In the genomic region with DNA sequence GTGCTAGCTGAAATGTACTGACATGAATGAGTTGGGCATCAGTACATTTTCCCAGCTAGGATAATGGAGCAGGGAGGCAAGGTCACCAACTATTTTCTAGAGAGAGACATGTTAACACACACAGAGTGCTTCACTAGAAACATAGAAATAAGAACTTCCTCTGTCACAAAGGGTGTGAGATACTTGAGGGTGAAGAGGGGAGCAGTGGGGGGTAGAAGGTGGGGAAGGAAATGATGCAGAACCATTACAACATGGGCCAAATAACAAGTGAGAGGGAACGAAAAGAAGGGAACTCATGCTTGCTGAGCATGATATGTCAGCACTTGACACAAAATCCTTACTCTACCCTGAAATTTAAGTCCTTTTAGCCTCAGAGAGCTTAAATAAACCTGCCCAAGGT, we compare ENCODE assay signal across 13 cellular contexts.
DNase-seq lines count a peak whose midpoint lies in the region; ATAC-seq and TF ChIP-seq lines count a peak whose summit lies in the region.
"Had no signal": no experiment of that assay in that cellular context is flagged by ENCODE, and none has a peak within 500 bp of the region (broad histone marks: within the 10 kb centered on the region; RNA-seq: fewer than 3 reads in every experiment).

No MANE protein-coding gene starts in this region.

- no peak overlapping the region for H3K4me3 ChIP-seq in neural progenitor cell
- H3K4me3 ChIP-seq: psoas muscle had no signal

- H3K4me1 Mint-ChIP-seq in memory B cell = peaks cover 23% of the 10 kb centered on the region
- peaks cover 3% of the 10 kb centered on the region for H3K4me1 Mint-ChIP-seq in neural progenitor cell
- H3K4me1 Mint-ChIP-seq: stimulated activated effector memory CD8-positive, alpha-beta T cell treated with anti-CD3 and anti-CD28 coated beads, Interleukin-12 subunit alpha, Interleukin-12 subunit beta, amount 100 ng/mL, for 72 hours had no signal

- H3K79me2 ChIP-seq in neural progenitor cell (ENCODE audit: low read depth) = no peaks in the 10 kb centered on the region

- H3K9me3 ChIP-seq in neural progenitor cell (ENCODE audit: low read depth) = no peaks in the 10 kb centered on the region
- H3K9me3 ChIP-seq: psoas muscle had no signal

- H2AFZ ChIP-seq in neural progenitor cell (replicated peaks) = no peak overlapping the region

- H3K36me3 ChIP-seq in neural progenitor cell = no peaks in the 10 kb centered on the region

- H3K9me3 Mint-ChIP-seq in memory B cell = no peaks in the 10 kb centered on the region
- H3K9me3 Mint-ChIP-seq in neural progenitor cell = no peaks in the 10 kb centered on the region
- H3K9me3 Mint-ChIP-seq: activated CD4-positive, alpha-beta memory T cell treated with anti-CD3 and anti-CD28 coated beads for 36 hours; stimulated activated effector memory CD8-positive, alpha-beta T cell treated with anti-CD3 and anti-CD28 coated beads, Interleukin-12 subunit alpha, Interleukin-12 subunit beta, amount 100 ng/mL, for 72 hours had no signal

- H3K9ac ChIP-seq in neural progenitor cell = no peak overlapping the region

- H3K27me3 Mint-ChIP-seq in memory B cell = peaks cover 21% of the 10 kb centered on the region
- no peaks in the 10 kb centered on the region for H3K27me3 Mint-ChIP-seq in neural progenitor cell (ENCODE audit: insufficient read depth, low read depth)
- H3K27me3 Mint-ChIP-seq: activated CD4-positive, alpha-beta memory T cell treated with anti-CD3 and anti-CD28 coated beads for 36 hours had no signal

- H3F3A ChIP-seq in neural progenitor cell (ENCODE audit: low read depth) = no peaks in the 10 kb centered on the region

- no peak overlapping the region for H3K27ac ChIP-seq in neural progenitor cell
- H3K27ac ChIP-seq: psoas muscle had no signal

- H3K4me2 ChIP-seq in neural progenitor cell = no peak overlapping the region

- H3K36me3 Mint-ChIP-seq in memory B cell (no peaks in the 10 kb centered on the region), neural progenitor cell (no peaks in the 10 kb centered on the region)
- H3K36me3 Mint-ChIP-seq: activated CD4-positive, alpha-beta memory T cell treated with anti-CD3 and anti-CD28 coated beads for 36 hours; stimulated activated effector memory CD8-positive, alpha-beta T cell treated with anti-CD3 and anti-CD28 coated beads, Interleukin-12 subunit alpha, Interleukin-12 subunit beta, amount 100 ng/mL, for 72 hours had no signal

- DNase-seq in CD1c-positive myeloid dendritic cell (ENCODE audit: extremely low spot score) = peak; percentile 33
- DNase-seq in SIG-M5 (lab: John Stamatoyannopoulos, UW) = peak; percentile 51
- no peak for DNase-seq in memory B cell (ENCODE audit: low spot score in 2 of 2)
- DNase-seq in neural progenitor cell (ENCODE audit: low spot score) = no peak
- no peak for DNase-seq in occipital lobe (lab: John Stamatoyannopoulos, UW)
- DNase-seq in ACHN = no peak
- DNase-seq: activated CD4-positive, alpha-beta memory T cell treated with anti-CD3 and anti-CD28 coated beads for 36 hours; NCI-H524; psoas muscle; stimulated activated CD4-positive, alpha-beta T cell treated with anti-CD3 and anti-CD28 coated beads, Interleukin-4, amount 100 ng/mL, for 1 hour had no signal

- peak overlapping the region; percentile 62 for H3K27ac Mint-ChIP-seq in memory B cell
- H3K27ac Mint-ChIP-seq in neural progenitor cell = no peak overlapping the region
- H3K27ac Mint-ChIP-seq: activated CD4-positive, alpha-beta memory T cell treated with anti-CD3 and anti-CD28 coated beads for 36 hours; stimulated activated effector memory CD8-positive, alpha-beta T cell treated with anti-CD3 and anti-CD28 coated beads, Interleukin-12 subunit alpha, Interleukin-12 subunit beta, amount 100 ng/mL, for 72 hours had no signal

- in situ Hi-C loops in ACHN (cut with HindIII; ENCODE audit: low pct_ligation_motif_present, low pct_unique_long_range_greater_than_20kb, low sequenced_read_pairs) = no loop called here

- ATAC-seq in GM19351 (IDR thresholded peaks at IDR 0.05; ENCODE audit: unreplicated experiment) = peak; percentile 25
- peak; percentile 71 for ATAC-seq in memory B cell (ENCODE audit: low read depth)
- ATAC-seq in HG03520 (IDR thresholded peaks at IDR 0.05; ENCODE audit: unreplicated experiment) = no peak
- ATAC-seq: stimulated activated effector memory CD8-positive, alpha-beta T cell treated with anti-CD3 and anti-CD28 coated beads, Interleukin-12 subunit alpha, Interleukin-12 subunit beta, amount 100 ng/mL, for 72 hours had no signal

- no peaks in the 10 kb centered on the region for H4K20me1 ChIP-seq in neural progenitor cell (ENCODE audit: low read depth)

- no peaks in the 10 kb centered on the region for H3K27me3 ChIP-seq in neural progenitor cell

- H3K4me1 ChIP-seq in neural progenitor cell = no peaks in the 10 kb centered on the region
- H3K4me1 ChIP-seq: psoas muscle had no signal

- H3K4me3 Mint-ChIP-seq in memory B cell (no peak overlapping the region), neural progenitor cell (no peak overlapping the region)
- H3K4me3 Mint-ChIP-seq: activated CD4-positive, alpha-beta memory T cell treated with anti-CD3 and anti-CD28 coated beads for 36 hours; stimulated activated effector memory CD8-positive, alpha-beta T cell treated with anti-CD3 and anti-CD28 coated beads, Interleukin-12 subunit alpha, Interleukin-12 subunit beta, amount 100 ng/mL, for 72 hours had no signal

- no peak for TF ChIP-seq CTCF in neural progenitor cell (IDR thresholded peaks at IDR 0.05)

Comparison
In these comparisons a context has a peak if more than half of its experiments do, and no peak if none do; other contexts are left out.
1. DNase-seq: peak in CD1c-positive myeloid dendritic cell (single experiment) and SIG-M5 (single experiment); none in memory B cell (0 of 2), neural progenitor cell (single experiment), occipital lobe (single experiment) and ACHN (single experiment).